ENCODE assay signal across 34 cellular contexts in genomic region chr18:62952807-62953206, GRCh38.
"Had no signal": no experiment of that assay in that cellular context is flagged by ENCODE, and none has a peak within 500 bp of the region (broad histone marks: within the 10 kb centered on the region; RNA-seq: fewer than 3 reads in every experiment).

No MANE protein-coding gene starts in this region.

- H3K4me3 ChIP-seq: MG63, PC-9 had no signal

- H3K27ac ChIP-seq: brain microvascular endothelial cell, PC-9, RWPE1, VCaP had no signal

- ATAC-seq: activated CD8-positive, alpha-beta memory T cell treated with anti-CD3 and anti-CD28 coated beads, Interleukin-2, amount 10 ng/mL, durations not matched to agents 7 days and 5 days; activated naive CD8-positive, alpha-beta T cell treated with anti-CD3 and anti-CD28 coated beads, Interleukin-2, amount 50 U/mL, for 24 hours; Right ventricle myocardium inferior had no signal

- H3K36me3 ChIP-seq: brain microvascular endothelial cell, MG63 had no signal

- H3K9me3 ChIP-seq: MG63 had no signal

- H3K4me2 ChIP-seq: PC-9 had no signal

- H3K27me3 ChIP-seq: brain microvascular endothelial cell, MG63 had no signal

- H2AFZ ChIP-seq: PC-9 had no signal

- DNase-seq: activated B cell treated with CpG ODN at 0.5 μM for 24 hours; activated CD4-positive, alpha-beta memory T cell treated with anti-CD3 and anti-CD28 coated beads, Interleukin-2, amount 10 ng/mL, durations not matched to agents 7 days and 5 days; activated CD4-positive, alpha-beta T cell treated with anti-CD3 and anti-CD28 coated beads for 1 hour; activated CD4-positive, alpha-beta T cell treated with anti-CD3 and anti-CD28 coated beads for 48 hours; activated CD8-positive, alpha-beta memory T cell treated with anti-CD3 and anti-CD28 coated beads for 24 hours; activated CD8-positive, alpha-beta memory T cell treated with anti-CD3 and anti-CD28 coated beads, Interleukin-2, amount 10 ng/mL, durations not matched to agents 7 days and 5 days; activated CD8-positive, alpha-beta memory T cell treated with anti-CD3 and anti-CD28 coated beads, Interleukin-2, amount 50 U/mL, for 48 hours; activated effector memory CD4-positive, alpha-beta T cell treated with Interleukin-2 at 50 U/mL for 16 hours; activated naive CD4-positive, alpha-beta T cell treated with anti-CD3 and anti-CD28 coated beads, Interleukin-2, amount 10 ng/mL, durations not matched to agents 7 days and 5 days; activated naive CD8-positive, alpha-beta T cell treated with anti-CD3 and anti-CD28 coated beads, Interleukin-2, amount 50 U/mL, for 24 hours; activated T-cell treated with anti-CD3 and anti-CD28 coated beads, Interleukin-2, amount 50 U/mL, for 48 hours; anterior cingulate cortex; brain microvascular endothelial cell; central memory CD4-positive, alpha-beta T cell; Karpas-422; MG63; NCI-H1048; NCI-H1105 treated with DMSO at 0.1 percent for 48 hours; NCI-H1436; NCI-H1694; NCI-H1930; NCI-H2081 treated with DMSO at 0.1 percent for 48 hours; NCI-H345; NCI-H524 treated with DMSO at 0.1 percent for 48 hours; NK-92 treated with Interleukin-12 subunit alpha and Interleukin-12 subunit beta, amount 100 ng/mL, for 24 hours; PC-9; SIG-M5; SW 1271; T-helper 1 cell; T-helper 2 cell; T-helper 9 cell had no signal
